Comparison of ENCODE assay signal across 21 cellular contexts in the genomic region with DNA sequence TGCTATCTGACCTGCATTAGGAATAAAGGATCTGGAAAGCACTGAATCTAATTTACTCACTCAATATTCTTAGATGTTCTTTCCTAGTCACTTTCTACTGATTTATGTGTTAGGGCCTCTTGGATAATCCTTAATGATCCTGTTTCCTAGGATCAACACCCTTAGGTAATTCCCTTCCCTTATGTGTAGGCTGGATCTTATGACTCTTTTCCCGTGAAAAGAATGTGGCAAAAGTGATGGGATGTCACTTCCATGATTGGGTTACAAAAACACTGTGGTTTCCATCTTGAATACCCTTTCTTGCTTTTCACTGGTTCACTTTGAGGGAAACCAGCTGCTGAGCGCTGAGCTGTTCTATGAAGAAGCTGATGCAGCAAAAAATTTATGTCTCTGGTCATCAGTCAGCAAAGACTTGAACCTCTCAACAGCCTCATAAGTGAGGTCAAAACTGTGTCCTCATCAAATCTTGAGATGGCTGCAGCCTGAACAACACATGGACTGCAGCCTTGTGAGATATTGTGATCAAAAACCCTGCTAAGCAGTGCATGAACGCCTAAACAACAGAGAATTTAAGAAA.
DNase-seq lines count a peak whose midpoint lies in the region; ATAC-seq, FAIRE-seq and TF ChIP-seq lines count a peak whose summit lies in the region.
"Had no signal": no experiment of that assay in that cellular context is flagged by ENCODE, and none has a peak within 500 bp of the region (broad histone marks: within the 10 kb centered on the region; RNA-seq: fewer than 3 reads in every experiment).

No MANE protein-coding gene starts in this region.

- no peaks in the 10 kb centered on the region for H3K27me3 Mint-ChIP-seq in neural progenitor cell (ENCODE audit: insufficient read depth, low read depth)
- H3K27me3 Mint-ChIP-seq: CD4-positive, alpha-beta memory T cell had no signal

- no peak overlapping the region for H3K4ac ChIP-seq in IMR-90 (ENCODE audit: low read depth, low read length)

- no peak overlapping the region for H4K5ac ChIP-seq in IMR-90 (ENCODE audit: low read depth, low read length)

- intact Hi-C loops in IMR-90 (cut with micrococcal nuclease): no loop called here

- H3K4me3 ChIP-seq in A549 (no peak overlapping the region), IMR-90 (ENCODE audit: insufficient read depth, low read depth, low read length) (no peak overlapping the region), neural progenitor cell (no peak overlapping the region), hepatocyte (no peak overlapping the region)
- H3K4me3 ChIP-seq: GM12878, GM23338 had no signal

- no peak for TF ChIP-seq CTCF in A549 (IDR thresholded peaks at IDR 0.05)
- TF ChIP-seq CTCF in IMR-90 (conservative IDR thresholded peaks at IDR 0.05; ENCODE audit: low read depth, low read length): no peak
- no peak for TF ChIP-seq CTCF in neural progenitor cell (IDR thresholded peaks at IDR 0.05)
- TF ChIP-seq CTCF in hepatocyte (IDR thresholded peaks at IDR 0.05; ENCODE audit: poor library complexity): no peak

- H2AK5ac ChIP-seq in IMR-90 (ENCODE audit: low read depth, low read length): no peak overlapping the region

- DNase-seq in A549 (ENCODE audit: low read depth in 1 of 2, low spot score in 1 of 2) (no peak), IMR-90 (no peak), left kidney (ENCODE audit: low read depth, low spot score) (peak; percentile 92), neural progenitor cell (ENCODE audit: low spot score) (no peak), hepatocyte (ENCODE audit: low spot score) (no peak), NCI-H510A treated with DMSO at 0.1 percent for 48 hours (lab: John Stamatoyannopoulos, UW) (no peak)
- DNase-seq in activated CD4-positive, alpha-beta T cell treated with anti-CD3 and anti-CD28 coated beads, Interleukin-2, amount 50 U/mL, for 1 hour: no peak
- DNase-seq: 8988T; C1 segment of cervical spinal cord; Calu3; CD4-positive, alpha-beta memory T cell; COR-L47; DMS 273 treated with DMSO at 0.1 percent for 48 hours; DMS79; EL; GDM1; H9 had no signal

- CTCF ChIA-PET in A549 (lab: Yijun Ruan, JAX) (no interaction called here), IMR-90 (lab: Yijun Ruan, JAX) (no interaction called here)

- H3F3A ChIP-seq in neural progenitor cell (ENCODE audit: low read depth): no peaks in the 10 kb centered on the region

- H2BK15ac ChIP-seq in IMR-90 (ENCODE audit: low read depth, low read length): no peak overlapping the region

- no peaks in the 10 kb centered on the region for H3K9me2 ChIP-seq in hepatocyte (replicated peaks; ENCODE audit: insufficient read depth)

- H3K9me3 ChIP-seq in A549 (no peaks in the 10 kb centered on the region), IMR-90 (ENCODE audit: control insufficient read depth, insufficient read depth, low read length) (peaks cover 4% of the 10 kb centered on the region; the same call in 1 of the 2 replicates), neural progenitor cell (ENCODE audit: low read depth) (no peaks in the 10 kb centered on the region), hepatocyte (ENCODE audit: low read depth) (no peaks in the 10 kb centered on the region)

- no peak for TF ChIP-seq EP300 in A549 (IDR thresholded peaks at IDR 0.05)

- H3K4me1 ChIP-seq in A549 (no peaks in the 10 kb centered on the region), IMR-90 (ENCODE audit: control insufficient read depth, insufficient read depth, low read length) (no peaks in the 10 kb centered on the region), neural progenitor cell (peaks cover 15% of the 10 kb centered on the region), hepatocyte (ENCODE audit: insufficient read depth) (no peaks in the 10 kb centered on the region)

- POLR2A ChIA-PET in A549 (lab: Yijun Ruan, JAX) (no interaction called here), IMR-90 (lab: Charles Lee; ENCODE audit: unreplicated experiment) (no interaction called here)

- H3K4me3 Mint-ChIP-seq in neural progenitor cell: no peak overlapping the region
- H3K4me3 Mint-ChIP-seq: CD4-positive, alpha-beta memory T cell; GM23338; H9 had no signal

- TF ChIP-seq POLR2A in A549 (IDR thresholded peaks at IDR 0.05; ENCODE audit: low read length): no peak
- no peak for TF ChIP-seq POLR2A in IMR-90 (IDR thresholded peaks at IDR 0.05; ENCODE audit: low read depth, low read length)

- H3K4me2 ChIP-seq in A549: no peak overlapping the region
- no peak overlapping the region for H3K4me2 ChIP-seq in IMR-90 (ENCODE audit: low read depth, low read length)
- H3K4me2 ChIP-seq in neural progenitor cell: peak overlapping the region; percentile 17
- no peak overlapping the region for H3K4me2 ChIP-seq in hepatocyte
- H3K4me2 ChIP-seq: GM23338 had no signal

- H4K20me1 ChIP-seq in IMR-90 (ENCODE audit: insufficient read depth, low read length): no peaks in the 10 kb centered on the region
- H4K20me1 ChIP-seq in neural progenitor cell (ENCODE audit: low read depth): no peaks in the 10 kb centered on the region
- H4K20me1 ChIP-seq in hepatocyte (ENCODE audit: insufficient read depth, poor library complexity, severe bottlenecking): no peaks in the 10 kb centered on the region

- H3K27ac ChIP-seq in A549 (no peak overlapping the region), IMR-90 (ENCODE audit: insufficient read depth, low read length) (no peak overlapping the region), neural progenitor cell (peak overlapping the region; percentile 61), hepatocyte (no peak overlapping the region)

- H3K27ac Mint-ChIP-seq in neural progenitor cell: no peak overlapping the region
- H3K27ac Mint-ChIP-seq: CD4-positive, alpha-beta memory T cell; GM23338; H9 had no signal

- TF ChIP-seq RAD21 in A549 (conservative IDR thresholded peaks at IDR 0.05 in 1 of 2, IDR thresholded peaks at IDR 0.05 in 1 of 2) (no peak), IMR-90 (IDR thresholded peaks at IDR 0.05; ENCODE audit: low read length) (no peak)

- 0% methylated on average over 3 of the region's 3 CpGs for WGBS in A549 (ENCODE audit: missing lambda C conversion rate)
- no CpG with 5 or more reads among the region's 3 CpGs for WGBS in IMR-90 (ENCODE audit: extremely low coverage in 2 of 2, insufficient read length in 1 of 2), 2 experiments
- 92% methylated on average over 3 of the region's 3 CpGs for WGBS in hepatocyte (ENCODE audit: low lambda C conversion rate, missing lambda C conversion rate)

- no peak overlapping the region for H4K91ac ChIP-seq in IMR-90 (ENCODE audit: insufficient read depth, low read depth, low read length)

- BruUV-seq in IMR-90 (replicated peaks; lab: Mats Ljungman, UMichigan): no TSS peak

- no peak overlapping the region for H3K18ac ChIP-seq in IMR-90 (ENCODE audit: low read depth, low read length)

- H3K36me3 ChIP-seq in IMR-90 (ENCODE audit: control insufficient read depth, insufficient read depth, low read length) (no peaks in the 10 kb centered on the region), neural progenitor cell (no peaks in the 10 kb centered on the region), hepatocyte (replicated peaks; ENCODE audit: insufficient read depth, low read depth) (no peaks in the 10 kb centered on the region)

- no peak overlapping the region for H2AK9ac ChIP-seq in IMR-90 (replicated peaks; ENCODE audit: low read depth, low read length, poor library complexity)

- H2BK20ac ChIP-seq in IMR-90 (ENCODE audit: low read depth, low read length): no peak overlapping the region

- in situ Hi-C loops in IMR-90 (cut with MboI; ENCODE audit: low sequenced_read_pairs): no loop called here

- no peaks in the 10 kb centered on the region for H3K9me1 ChIP-seq in IMR-90 (ENCODE audit: insufficient read depth, low read length)

- ATAC-seq in A549 (no peak), IMR-90 (ENCODE audit: low read depth) (no peak)
- ATAC-seq: GM12878, GM23338, HCT116 had no signal

- H3K79me2 ChIP-seq in neural progenitor cell (ENCODE audit: low read depth) (no peaks in the 10 kb centered on the region), hepatocyte (no peaks in the 10 kb centered on the region)

- H3K14ac ChIP-seq in IMR-90 (replicated peaks; ENCODE audit: low read depth, low read length): no peak overlapping the region

- H3K36me3 Mint-ChIP-seq in neural progenitor cell: no peaks in the 10 kb centered on the region
- H3K36me3 Mint-ChIP-seq: CD4-positive, alpha-beta memory T cell had no signal

- H3K27me3 ChIP-seq in IMR-90 (ENCODE audit: control insufficient read depth, insufficient read depth, low read length): no peaks in the 10 kb centered on the region
- H3K27me3 ChIP-seq in neural progenitor cell: no peaks in the 10 kb centered on the region
- H3K27me3 ChIP-seq in hepatocyte: no peaks in the 10 kb centered on the region

- peaks cover 19% of the 10 kb centered on the region for H3K4me1 Mint-ChIP-seq in neural progenitor cell
- H3K4me1 Mint-ChIP-seq: CD4-positive, alpha-beta memory T cell; H9 had no signal

- no peak overlapping the region for H2BK5ac ChIP-seq in IMR-90 (ENCODE audit: low read depth, low read length, poor library complexity, severe bottlenecking)

- H2AFZ ChIP-seq in IMR-90 (replicated peaks; ENCODE audit: low read length, poor library complexity) (no peak overlapping the region), neural progenitor cell (replicated peaks) (no peak overlapping the region), hepatocyte (no peak overlapping the region)
- H2AFZ ChIP-seq: GM23338 had no signal

- no peak overlapping the region for H2BK120ac ChIP-seq in IMR-90 (ENCODE audit: low read depth, low read length)

- no peak overlapping the region for H3K9ac ChIP-seq in IMR-90 (ENCODE audit: low read depth, low read length)
- H3K9ac ChIP-seq in neural progenitor cell: no peak overlapping the region

- no peaks in the 10 kb centered on the region for H3K79me1 ChIP-seq in IMR-90 (ENCODE audit: low read depth in 1 of 2, low read length in 2 of 2)

- no peak for FAIRE-seq in A549 (lab: Jason Lieb, UNC)
- FAIRE-seq: GM12878, GM19239 had no signal

- H4K8ac ChIP-seq in IMR-90 (ENCODE audit: low read depth in 2 of 2, low read length in 2 of 2): no peak overlapping the region

- dilution Hi-C loops in IMR-90 (cut with HindIII; ENCODE audit: low sequenced_read_pairs, unreplicated experiment): no loop called here

- H3K9me3 Mint-ChIP-seq in neural progenitor cell: no peaks in the 10 kb centered on the region
- H3K9me3 Mint-ChIP-seq: GM23338, H9 had no signal

- no peak overlapping the region for H3K56ac ChIP-seq in IMR-90 (ENCODE audit: extremely low read depth, insufficient read depth, low read length)

- H3K23ac ChIP-seq in IMR-90 (ENCODE audit: low read depth, low read length): no peak overlapping the region

TF ChIP-seq in A549, 52 proteins besides CTCF, POLR2A, EP300 and RAD21:
- TF ChIP-seq CBX8 (IDR thresholded peaks at IDR 0.05) (no peak), HDAC2 (IDR thresholded peaks at IDR 0.05) (no peak), NPAS2 (CRISPR knock-in tag; IDR thresholded peaks at IDR 0.05; ENCODE audit: borderline replicate concordance) (no peak), JUNB (IDR thresholded peaks at IDR 0.05) (no peak), MAFK (IDR thresholded peaks at IDR 0.05; ENCODE audit: partially characterized antibody) (peak; percentile 41)

TF ChIP-seq in IMR-90, 13 proteins besides CTCF, POLR2A, EP300 and RAD21:
- TF ChIP-seq MAFK (IDR thresholded peaks at IDR 0.05; ENCODE audit: low read depth, low read length) (peak; percentile 47; the same call in 1 of the 2 replicates), MXI1 (IDR thresholded peaks at IDR 0.05; ENCODE audit: borderline replicate concordance, low read depth, low read length) (no peak)
TF ChIP-seq in IMR-90: peak in this region for 1.
